In the genomic region with DNA sequence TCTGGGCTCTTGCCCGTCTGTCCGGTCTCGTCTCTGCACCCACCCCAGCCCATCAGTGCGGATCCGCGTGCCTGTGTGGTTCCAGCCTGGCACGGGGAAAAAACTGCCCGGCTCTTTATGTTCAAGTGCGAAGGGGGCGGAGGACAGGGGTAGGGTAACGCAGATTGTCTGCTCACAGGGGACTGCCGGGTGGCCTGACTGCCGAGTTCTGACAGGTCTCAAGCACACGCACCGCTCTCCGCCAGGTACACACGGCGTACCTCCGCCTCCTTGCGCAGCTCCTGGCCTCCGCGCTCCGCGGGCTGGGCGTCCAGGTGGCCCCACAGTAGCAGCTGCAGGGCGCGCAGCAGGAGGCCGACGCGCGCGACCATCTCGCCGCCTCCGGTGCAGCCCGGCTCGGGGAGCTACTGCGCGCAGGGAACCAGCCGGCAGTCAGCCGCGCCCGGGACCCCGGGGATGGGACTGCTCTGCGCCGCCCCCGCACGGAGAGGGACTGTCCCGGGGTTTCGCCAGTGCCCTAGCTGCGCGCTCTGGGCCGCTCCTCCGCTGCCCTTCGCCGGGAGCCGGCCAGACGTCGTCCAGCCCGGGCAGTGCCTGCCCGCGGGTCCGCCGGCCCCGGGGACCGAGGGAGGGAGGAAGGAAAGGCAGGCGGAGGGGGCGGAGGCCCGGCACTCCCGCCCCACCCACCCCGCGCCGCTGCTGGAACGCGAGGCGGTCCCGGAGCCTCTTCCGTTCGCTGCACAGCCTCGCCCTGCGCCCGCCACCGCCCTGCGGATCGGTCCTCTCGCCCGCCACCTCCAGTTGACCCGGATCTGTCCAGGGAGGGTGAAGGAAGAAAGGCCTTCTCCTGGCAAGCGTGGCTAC, we compare ENCODE assay signal across 8 cellular contexts. TPM values are rescaled to one million over a fixed set of nuclear protein-coding genes. Genes with fewer than 3 reads are reported as not detected.
A peak's percentile ranks its signal among the peaks of the same experiment; 100 is the strongest.
DNase-seq lines count a peak whose midpoint lies in the region; ATAC-seq and TF ChIP-seq lines count a peak whose summit lies in the region.

TSS of gene MMP28 (minus strand) at position 635 of the 864 bp plus-strand sequence. CDS start at position 371, 264 bp downstream.

- intact Hi-C loops in activated CD4-positive, alpha-beta T cell treated with anti-CD3 and anti-CD28 coated beads for 36 hours (cut with DNase I, micrococcal nuclease): no loop called here
- intact Hi-C loops in left colon (cut with DNase I, micrococcal nuclease): no loop called here

- CTCF ChIA-PET in activated CD4-positive, alpha-beta T cell treated with anti-CD3 and anti-CD28 coated beads for 36 hours (lab: Charles Lee): interaction anchor here (0.6 to 7.8 kb wide), 6 partner anchors 10 to 31 kb away, joined by 3 to 46 read pairs (median 8); partner anchors contain the start of gene TAF15

- peak within 1 kb of the TSS; percentile 67 for H3K4me3 Mint-ChIP-seq in activated CD4-positive, alpha-beta T cell treated with anti-CD3 and anti-CD28 coated beads for 36 hours
- peak within 1 kb of the TSS; percentile 78 for H3K4me3 Mint-ChIP-seq in T-helper 2 cell treated with Interferon-gamma antibody and Interleukin-4, amounts not matched to agents 5 μg/mL and 100 μg/mL, for 36 hours

- no peaks in the 10 kb centered on the region for H3K36me3 Mint-ChIP-seq in activated CD4-positive, alpha-beta T cell treated with anti-CD3 and anti-CD28 coated beads for 36 hours (ENCODE audit: low read depth)
- H3K36me3 Mint-ChIP-seq in T-helper 2 cell treated with Interferon-gamma antibody and Interleukin-4, amounts not matched to agents 5 μg/mL and 100 μg/mL, for 36 hours (ENCODE audit: low read depth): no peaks in the 10 kb centered on the region

- no peaks in the 10 kb centered on the region for H3K9me3 Mint-ChIP-seq in activated CD4-positive, alpha-beta T cell treated with anti-CD3 and anti-CD28 coated beads for 36 hours (ENCODE audit: low read depth)
- H3K9me3 Mint-ChIP-seq in T-helper 2 cell treated with Interferon-gamma antibody and Interleukin-4, amounts not matched to agents 5 μg/mL and 100 μg/mL, for 36 hours: no peaks in the 10 kb centered on the region

- H3K27me3 Mint-ChIP-seq in activated CD4-positive, alpha-beta T cell treated with anti-CD3 and anti-CD28 coated beads for 36 hours: peaks cover 26% of the 10 kb centered on the region
- H3K27me3 Mint-ChIP-seq in T-helper 2 cell treated with Interferon-gamma antibody and Interleukin-4, amounts not matched to agents 5 μg/mL and 100 μg/mL, for 36 hours (ENCODE audit: low read depth): peaks cover 73% of the 10 kb centered on the region

- peak within 1 kb of the TSS; percentile 3 for H3K27ac Mint-ChIP-seq in activated CD4-positive, alpha-beta T cell treated with anti-CD3 and anti-CD28 coated beads for 36 hours
- no peak within 1 kb of the TSS for H3K27ac Mint-ChIP-seq in T-helper 2 cell treated with Interferon-gamma antibody and Interleukin-4, amounts not matched to agents 5 μg/mL and 100 μg/mL, for 36 hours

- ATAC-seq in activated CD4-positive, alpha-beta T cell treated with anti-CD3 and anti-CD28 coated beads for 36 hours: peak; percentile 81
- ATAC-seq in left colon (peak; percentile 83), HG02870 (IDR thresholded peaks at IDR 0.05; ENCODE audit: unreplicated experiment) (no peak), GM19395 (IDR thresholded peaks at IDR 0.05; ENCODE audit: unreplicated experiment) (no peak)

- no peak for TF ChIP-seq CTCF in cardiac fibroblast (IDR thresholded peaks at IDR 0.05; ENCODE audit: low read depth, low read length)

- H3K4me1 Mint-ChIP-seq in activated CD4-positive, alpha-beta T cell treated with anti-CD3 and anti-CD28 coated beads for 36 hours: peaks cover 20% of the 10 kb centered on the region
- H3K4me1 Mint-ChIP-seq in T-helper 2 cell treated with Interferon-gamma antibody and Interleukin-4, amounts not matched to agents 5 μg/mL and 100 μg/mL, for 36 hours (ENCODE audit: low read depth): peaks cover 11% of the 10 kb centered on the region

- peak; percentile 70 for DNase-seq in activated CD4-positive, alpha-beta T cell treated with anti-CD3 and anti-CD28 coated beads for 36 hours
- DNase-seq in activated CD4-positive, alpha-beta T cell treated with anti-CD3 and anti-CD28 coated beads for 1 hour: no peak
- DNase-seq in T-helper 2 cell treated with Interferon-gamma antibody and Interleukin-4, amounts not matched to agents 5 μg/mL and 100 μg/mL, for 36 hours (ENCODE audit: low spot score): peak; percentile 53
- DNase-seq in cardiac fibroblast (ENCODE audit: low read depth in 2 of 2) (peak in 1 of 2 donors; percentile 13), left colon (peak; percentile 85 to 86)
- peak; percentile 20 to 53 for DNase-seq in stimulated activated CD4-positive, alpha-beta T cell treated with anti-CD3 and anti-CD28 coated beads, Interleukin-4, amount 100 ng/mL, for 4 hours

- POLR2A ChIA-PET in activated CD4-positive, alpha-beta T cell treated with anti-CD3 and anti-CD28 coated beads for 36 hours (lab: Charles Lee): interaction anchor here (1.3 to 1.4 kb wide), 2 partner anchors 14 to 31 kb away, joined by 3 read pairs; partner anchors contain the start of gene TAF15

- H3K4me3 ChIP-seq in cardiac fibroblast (replicated peaks in 1 of 2; ENCODE audit: low read depth in 2 of 2, low read length in 2 of 2): peak within 1 kb of the TSS; percentile 38 to 43

RNA-seq across cellular contexts. Expression of gene MMP28, which starts in this region (rescaled TPM):
- under 1 TPM in 1 of 2 experiments, not detected in 1; 0.09 TPM for total RNA-seq in activated CD4-positive, alpha-beta T cell treated with anti-CD3 and anti-CD28 coated beads for 36 hours
- total RNA-seq in left colon: 10 to 100 TPM; 62.7 to 83.0 TPM

Comparison
In these comparisons a context has a peak if more than half of its experiments do, and no peak if none do; other contexts are left out.
1. RNA of gene MMP28 (total RNA-seq): 62.7 to 83.0 TPM in left colon; 0.09 TPM in activated CD4-positive, alpha-beta T cell treated with anti-CD3 and anti-CD28 coated beads for 36 hours; every median in the first group is over 10 times any median in the second.
2. Peak in DNase-seq and ATAC-seq in activated CD4-positive, alpha-beta T cell treated with anti-CD3 and anti-CD28 coated beads for 36 hours; RNA of the gene not detected or under 1 TPM.